ENCODE assay signal across 2 cellular contexts in genomic region chr3:57757642-57758297, GRCh38.
TF ChIP-seq lines count a peak whose summit lies in the region.

No MANE protein-coding gene starts in this region.

TF ChIP-seq in SK-N-SH, 30 proteins besides CTCF, POLR2A, EP300 and RAD21 (continued from another document):
- TF ChIP-seq REST (IDR thresholded peaks at IDR 0.05; ENCODE audit: low read depth, low read length) = no peak
- no peak for TF ChIP-seq MXI1 (IDR thresholded peaks at IDR 0.05; ENCODE audit: low read depth, low read length)
- no peak for TF ChIP-seq ELF1 (IDR thresholded peaks at IDR 0.05)
- TF ChIP-seq PBX3 (IDR thresholded peaks at IDR 0.05) = no peak
- TF ChIP-seq SIN3A (IDR thresholded peaks at IDR 0.05; ENCODE audit: borderline replicate concordance, low read depth, low read length) = no peak
- TF ChIP-seq MEF2A (IDR thresholded peaks at IDR 0.05; ENCODE audit: borderline replicate concordance, low read depth) = no peak
- no peak for TF ChIP-seq FOXJ3 (CRISPR knock-in tag; IDR thresholded peaks at IDR 0.05)
- TF ChIP-seq MAX (IDR thresholded peaks at IDR 0.05; ENCODE audit: low read depth) = no peak

TF ChIP-seq in SK-N-SH treated with all-trans-retinoic acid at 6 μM for 48 hours, 23 proteins besides CTCF, POLR2A, EP300 and RAD21 (continued from another document):
- no peak for TF ChIP-seq CSRNP3 (CRISPR knock-in tag; IDR thresholded peaks at IDR 0.05)
- no peak for TF ChIP-seq ARNTL (CRISPR knock-in tag; IDR thresholded peaks at IDR 0.05; ENCODE audit: borderline replicate concordance, low read depth)
- no peak for TF ChIP-seq ZFP30 (CRISPR knock-in tag; IDR thresholded peaks at IDR 0.05)
TF ChIP-seq in SK-N-SH treated with all-trans-retinoic acid at 6 μM for 48 hours: peak in this region for 0.
